ENCODE assay signal across 9 cellular contexts in genomic region chr1:206471415-206471801, GRCh38. TPM values are rescaled to one million over a fixed set of nuclear protein-coding genes. Genes with fewer than 3 reads are reported as not detected.
DNase-seq lines count a peak whose midpoint lies in the region; ATAC-seq and TF ChIP-seq lines count a peak whose summit lies in the region.
"Had no signal": no experiment of that assay in that cellular context is flagged by ENCODE, and none has a peak within 500 bp of the region (broad histone marks: within the 10 kb centered on the region; RNA-seq: fewer than 3 reads in every experiment).

No MANE protein-coding gene starts in this region.

- H3K27ac Mint-ChIP-seq in activated naive CD4-positive, alpha-beta T cell treated with anti-CD3 and anti-CD28 coated beads, Interleukin-2, amount 10 ng/mL, durations not matched to agents 7 days and 5 days = peak overlapping the region; percentile 67
- H3K27ac Mint-ChIP-seq in T-helper 1 cell treated with Interleukin-12 subunit alpha and Interleukin-12 subunit beta and Interleukin-4 antibody, amounts not matched to agents 30 μg/mL and 1 μg/mL, for 36 hours = peak overlapping the region; percentile 94

- TF ChIP-seq POLR2A in transverse colon (IDR thresholded peaks at IDR 0.05) = no peak

- no peak for DNase-seq in activated naive CD4-positive, alpha-beta T cell treated with anti-CD3 and anti-CD28 coated beads, Interleukin-2, amount 10 ng/mL, durations not matched to agents 7 days and 5 days
- DNase-seq in activated naive CD4-positive, alpha-beta T cell treated with Interleukin-2 at 50 U/mL for 16 hours = no peak
- DNase-seq in germinal center (ENCODE audit: low spot score) = peak; percentile 45
- no peak for DNase-seq in transverse colon
- no peak for DNase-seq in mesenteric fat pad (ENCODE audit: low spot score)
- DNase-seq in HPDE6-E6E7 (ENCODE audit: extremely low spot score) = no peak
- DNase-seq: DMS 273 treated with DMSO at 0.1 percent for 48 hours had no signal

- H3K4me3 ChIP-seq in transverse colon = peak overlapping the region in 3 of 4 donors; percentile 53 to 75 (median 73)

- H3K9me3 Mint-ChIP-seq in activated naive CD4-positive, alpha-beta T cell treated with anti-CD3 and anti-CD28 coated beads, Interleukin-2, amount 10 ng/mL, durations not matched to agents 7 days and 5 days = no peaks in the 10 kb centered on the region
- H3K9me3 Mint-ChIP-seq in T-helper 1 cell treated with Interleukin-12 subunit alpha and Interleukin-12 subunit beta and Interleukin-4 antibody, amounts not matched to agents 30 μg/mL and 1 μg/mL, for 36 hours = no peaks in the 10 kb centered on the region

- CTCF ChIA-PET in activated naive CD4-positive, alpha-beta T cell treated with anti-CD3 and anti-CD28 coated beads, Interleukin-2, amount 10 ng/mL, durations not matched to agents 7 days and 5 days (lab: Charles Lee) = interaction anchor here (1.2 to 5.7 kb wide), 8 partner anchors 8 to 188 kb away, joined by 3 to 43 read pairs (median 11); no protein-coding TSS in a partner anchor

- TF ChIP-seq EP300 in transverse colon (IDR thresholded peaks at IDR 0.05; ENCODE audit: low read depth) = no peak

- TF ChIP-seq CTCF in transverse colon (IDR thresholded peaks at IDR 0.05) = no peak

- H3K36me3 ChIP-seq in transverse colon = peaks cover 0 to under 1% (median 0%) of the 10 kb centered on the region in 4 donors

- no peaks in the 10 kb centered on the region for H3K27me3 ChIP-seq in transverse colon

- 52 to 71% methylated on average over 1 to 7 of the region's 7 CpGs for WGBS in transverse colon (ENCODE audit: low coverage in 1 of 2), 2 donors

- peaks cover 6 to 37% (median 24%) of the 10 kb centered on the region in 4 donors for H3K4me1 ChIP-seq in transverse colon

- intact Hi-C loops in transverse colon (cut with DNase I; ENCODE audit: low total_unique reads) = no loop called here

- peak overlapping the region; percentile 72 for H3K4me3 Mint-ChIP-seq in activated naive CD4-positive, alpha-beta T cell treated with anti-CD3 and anti-CD28 coated beads, Interleukin-2, amount 10 ng/mL, durations not matched to agents 7 days and 5 days
- H3K4me3 Mint-ChIP-seq in T-helper 1 cell treated with Interleukin-12 subunit alpha and Interleukin-12 subunit beta and Interleukin-4 antibody, amounts not matched to agents 30 μg/mL and 1 μg/mL, for 36 hours = peak overlapping the region; percentile 98

- in situ Hi-C loops in transverse colon (cut with MboI; ENCODE audit: low pct_ligation_motif_present in 1 of 4, low pct_unique_long_range_greater_than_20kb in 1 of 4, low sequenced_read_pairs in 3 of 4) = no loop called here

- no peaks in the 10 kb centered on the region for H3K27me3 Mint-ChIP-seq in activated naive CD4-positive, alpha-beta T cell treated with anti-CD3 and anti-CD28 coated beads, Interleukin-2, amount 10 ng/mL, durations not matched to agents 7 days and 5 days
- H3K27me3 Mint-ChIP-seq in T-helper 1 cell treated with Interleukin-12 subunit alpha and Interleukin-12 subunit beta and Interleukin-4 antibody, amounts not matched to agents 30 μg/mL and 1 μg/mL, for 36 hours (ENCODE audit: low read depth) = no peaks in the 10 kb centered on the region

- peaks cover 47% of the 10 kb centered on the region for H3K36me3 Mint-ChIP-seq in activated naive CD4-positive, alpha-beta T cell treated with anti-CD3 and anti-CD28 coated beads, Interleukin-2, amount 10 ng/mL, durations not matched to agents 7 days and 5 days
- peaks cover 44% of the 10 kb centered on the region for H3K36me3 Mint-ChIP-seq in T-helper 1 cell treated with Interleukin-12 subunit alpha and Interleukin-12 subunit beta and Interleukin-4 antibody, amounts not matched to agents 30 μg/mL and 1 μg/mL, for 36 hours (ENCODE audit: low read depth)

- no peak for ATAC-seq in GM18909 (IDR thresholded peaks at IDR 0.05; ENCODE audit: poor library complexity, unreplicated experiment)

- H3K9me3 ChIP-seq in transverse colon = no peaks in the 10 kb centered on the region

- peak overlapping the region in 3 of 4 donors; percentile 73 to 85 (median 80) for H3K27ac ChIP-seq in transverse colon

- peaks cover 78% of the 10 kb centered on the region for H3K4me1 Mint-ChIP-seq in activated naive CD4-positive, alpha-beta T cell treated with anti-CD3 and anti-CD28 coated beads, Interleukin-2, amount 10 ng/mL, durations not matched to agents 7 days and 5 days
- peaks cover 75% of the 10 kb centered on the region for H3K4me1 Mint-ChIP-seq in T-helper 1 cell treated with Interleukin-12 subunit alpha and Interleukin-12 subunit beta and Interleukin-4 antibody, amounts not matched to agents 30 μg/mL and 1 μg/mL, for 36 hours (ENCODE audit: low read depth)

RNA-seq across cellular contexts. Expression of gene IKBKE, which starts 1.1 kb away (rescaled TPM):
- 10 to 100 TPM; 13.8 to 77.4 (median 17.8) TPM for total RNA-seq in transverse colon
- total RNA-seq in mesenteric fat pad = 9.9 TPM

RNA-seq across cellular contexts. Expression of gene RASSF5, which starts 35.9 kb away (rescaled TPM):
- total RNA-seq in transverse colon = 10 to 100 TPM in 1 of 4 donors, 1 to 10 TPM in 3; 4.6 to 14.0 (median 7.8) TPM
- total RNA-seq in mesenteric fat pad = 11.4 TPM
